1 cellular context compared by ENCODE assay signal in genomic region chr5:17118631-17119030, GRCh38.
A peak's percentile ranks its signal among the peaks of the same experiment; 100 is the strongest.
TF ChIP-seq lines count a peak whose summit lies in the region.

No MANE protein-coding gene starts in this region.

TF ChIP-seq in HEK293, 187 proteins besides CTCF, POLR2A, EP300 and RAD21 (continued from another document):
- TF ChIP-seq SP7 (tag by site-specific recombination; IDR thresholded peaks at IDR 0.05) (peak; percentile 68), ELK4 (IDR thresholded peaks at IDR 0.05; ENCODE audit: borderline replicate concordance, low read depth, low read length) (no peak), ZFHX2 (tag by site-specific recombination; conservative IDR thresholded peaks at IDR 0.05) (peak; percentile 27; the same call in 1 of the 2 replicates), ZBTB17 (tag by site-specific recombination; IDR thresholded peaks at IDR 0.05) (peak; percentile 40; the same call in 1 of the 2 replicates), ZFP3 (tag by site-specific recombination; IDR thresholded peaks at IDR 0.05; ENCODE audit: low read depth) (0 out of 2 replicates have a peak, but pooled peaks have one; percentile 51), PBX3 (CRISPR knock-in tag; IDR thresholded peaks at IDR 0.05) (no peak), ZNF24 (tag by site-specific recombination; IDR thresholded peaks at IDR 0.05) (no peak)
